17 cellular contexts compared by ENCODE assay signal in genomic region chr9:69143291-69143690, GRCh38.
"Had no signal": no experiment of that assay in that cellular context is flagged by ENCODE, and none has a peak within 500 bp of the region (broad histone marks: within the 10 kb centered on the region; RNA-seq: fewer than 3 reads in every experiment).

No MANE protein-coding gene starts in this region.

- H3K9me3 ChIP-seq: lower lobe of right lung, ovary had no signal

- H3K4me1 Mint-ChIP-seq: activated B cell treated with CpG ODN at 0.5 μM for 24 hours; activated naive CD8-positive, alpha-beta T cell treated with anti-CD3 and anti-CD28 coated beads for 36 hours; brain; stimulated activated effector memory CD8-positive, alpha-beta T cell treated with anti-CD3 and anti-CD28 coated beads, Interleukin-12 subunit alpha, Interleukin-12 subunit beta, amount 100 ng/mL, for 72 hours had no signal

- H3K9me3 Mint-ChIP-seq: activated B cell treated with CpG ODN at 0.5 μM for 24 hours; activated naive CD8-positive, alpha-beta T cell treated with anti-CD3 and anti-CD28 coated beads for 36 hours; activated T-cell treated with anti-CD3 and anti-CD28 coated beads, Interleukin-2, amount 50 U/mL, for 72 hours; brain; dendritic cell treated with granulocyte-macrophage colony-stimulating factor and Interleukin-4, amounts not matched to agents 40 ng/mL and 50 ng/mL, for 4 days; effector memory CD8-positive, alpha-beta T cell; immature natural killer cell; naive B cell; stimulated activated effector memory CD8-positive, alpha-beta T cell treated with anti-CD3 and anti-CD28 coated beads, Interleukin-12 subunit alpha, Interleukin-12 subunit beta, amount 100 ng/mL, for 72 hours had no signal

- ATAC-seq: activated T-cell treated with anti-CD3 and anti-CD28 coated beads, Interleukin-2, amount 50 U/mL, for 72 hours; effector memory CD8-positive, alpha-beta T cell; lower lobe of right lung; stimulated activated effector memory CD8-positive, alpha-beta T cell treated with anti-CD3 and anti-CD28 coated beads, Interleukin-12 subunit alpha, Interleukin-12 subunit beta, amount 100 ng/mL, for 72 hours had no signal

- H3K4me3 ChIP-seq: lower lobe of right lung, ovary had no signal

- H3K27ac ChIP-seq: lower lobe of right lung, ovary had no signal

- H3K4me3 Mint-ChIP-seq: activated B cell treated with CpG ODN at 0.5 μM for 24 hours; activated naive CD8-positive, alpha-beta T cell treated with anti-CD3 and anti-CD28 coated beads for 36 hours; activated T-cell treated with anti-CD3 and anti-CD28 coated beads, Interleukin-2, amount 50 U/mL, for 72 hours; brain; dendritic cell treated with granulocyte-macrophage colony-stimulating factor and Interleukin-4, amounts not matched to agents 40 ng/mL and 50 ng/mL, for 4 days; effector memory CD8-positive, alpha-beta T cell; immature natural killer cell; naive B cell; stimulated activated effector memory CD8-positive, alpha-beta T cell treated with anti-CD3 and anti-CD28 coated beads, Interleukin-12 subunit alpha, Interleukin-12 subunit beta, amount 100 ng/mL, for 72 hours had no signal

- H3K27ac Mint-ChIP-seq: activated B cell treated with CpG ODN at 0.5 μM for 24 hours; activated naive CD8-positive, alpha-beta T cell treated with anti-CD3 and anti-CD28 coated beads for 36 hours; activated T-cell treated with anti-CD3 and anti-CD28 coated beads, Interleukin-2, amount 50 U/mL, for 72 hours; brain; dendritic cell treated with granulocyte-macrophage colony-stimulating factor and Interleukin-4, amounts not matched to agents 40 ng/mL and 50 ng/mL, for 4 days; effector memory CD8-positive, alpha-beta T cell; immature natural killer cell; naive B cell; stimulated activated effector memory CD8-positive, alpha-beta T cell treated with anti-CD3 and anti-CD28 coated beads, Interleukin-12 subunit alpha, Interleukin-12 subunit beta, amount 100 ng/mL, for 72 hours had no signal

- H3K27me3 ChIP-seq: ovary had no signal

- DNase-seq: activated B cell treated with CpG ODN at 0.5 μM for 24 hours; activated CD4-positive, alpha-beta T cell treated with anti-CD3 and anti-CD28 coated beads for 48 hours; activated CD8-positive, alpha-beta memory T cell treated with anti-CD3 and anti-CD28 coated beads, Interleukin-2, amount 50 U/mL, for 48 hours; activated gamma-delta T cell; activated naive CD8-positive, alpha-beta T cell treated with anti-CD3 and anti-CD28 coated beads for 36 hours; activated T-cell treated with anti-CD3 and anti-CD28 coated beads, Interleukin-2, amount 50 U/mL, for 72 hours; effector memory CD8-positive, alpha-beta T cell; immature natural killer cell; lower lobe of right lung; naive B cell; ovary; stimulated activated CD4-positive, alpha-beta T cell treated with anti-CD3 and anti-CD28 coated beads, Interleukin-12 subunit alpha, Interleukin-12 subunit beta, amount 100 ng/mL, for 4 hours; stimulated activated CD4-positive, alpha-beta T cell treated with anti-CD3 and anti-CD28 coated beads, Interleukin-2, amount 100 ng/mL, for 24 hours; T-helper 2 cell had no signal

- H3K27me3 Mint-ChIP-seq: activated B cell treated with CpG ODN at 0.5 μM for 24 hours; activated naive CD8-positive, alpha-beta T cell treated with anti-CD3 and anti-CD28 coated beads for 36 hours; brain; dendritic cell treated with granulocyte-macrophage colony-stimulating factor and Interleukin-4, amounts not matched to agents 40 ng/mL and 50 ng/mL, for 4 days; naive B cell had no signal

- H3K36me3 Mint-ChIP-seq: activated naive CD8-positive, alpha-beta T cell treated with anti-CD3 and anti-CD28 coated beads for 36 hours; brain; naive B cell; stimulated activated effector memory CD8-positive, alpha-beta T cell treated with anti-CD3 and anti-CD28 coated beads, Interleukin-12 subunit alpha, Interleukin-12 subunit beta, amount 100 ng/mL, for 72 hours had no signal

- H3K36me3 ChIP-seq: lower lobe of right lung, ovary had no signal
